Comparison of ENCODE assay signal across 15 cellular contexts in genomic region chr9:91094324-91095083, GRCh38.
DNase-seq lines count a peak whose midpoint lies in the region; ATAC-seq and TF ChIP-seq lines count a peak whose summit lies in the region.
"Had no signal": no experiment of that assay in that cellular context is flagged by ENCODE, and none has a peak within 500 bp of the region (broad histone marks: within the 10 kb centered on the region; RNA-seq: fewer than 3 reads in every experiment).

No MANE protein-coding gene starts in this region.

- H3K27me3 Mint-ChIP-seq in activated CD8-positive, alpha-beta T cell treated with anti-CD3 and anti-CD28 coated beads for 36 hours: no peaks in the 10 kb centered on the region
- H3K27me3 Mint-ChIP-seq in activated CD8-positive, alpha-beta T cell treated with anti-CD3 and anti-CD28 coated beads, Interleukin-2, amount 10 ng/mL, durations not matched to agents 7 days and 5 days (ENCODE audit: low read depth): no peaks in the 10 kb centered on the region
- H3K27me3 Mint-ChIP-seq in natural killer cell treated with Interleukin-12 subunit alpha and Interleukin-12 subunit beta and Interleukin-15 and Interleukin-18, amount 100 ng/mL, for 72 hours: no peaks in the 10 kb centered on the region
- no peaks in the 10 kb centered on the region for H3K27me3 Mint-ChIP-seq in natural killer cell (ENCODE audit: low read depth in 2 of 2)
- H3K27me3 Mint-ChIP-seq in activated T-helper 17 cell treated with anti-CD3 and anti-CD28 coated beads, Interleukin-2, amount 50 U/mL, for 72 hours: no peaks in the 10 kb centered on the region
- H3K27me3 Mint-ChIP-seq: B cell had no signal

- no peak for TF ChIP-seq CTCF in activated CD8-positive, alpha-beta T cell treated with anti-CD3 and anti-CD28 coated beads for 36 hours (IDR thresholded peaks at IDR 0.05)
- no peak for TF ChIP-seq CTCF in natural killer cell (IDR thresholded peaks at IDR 0.05)

- peaks cover 28% of the 10 kb centered on the region for H3K4me1 Mint-ChIP-seq in activated CD8-positive, alpha-beta T cell treated with anti-CD3 and anti-CD28 coated beads for 36 hours (ENCODE audit: low read depth)
- H3K4me1 Mint-ChIP-seq in activated CD8-positive, alpha-beta T cell treated with anti-CD3 and anti-CD28 coated beads, Interleukin-2, amount 10 ng/mL, durations not matched to agents 7 days and 5 days (ENCODE audit: low read depth): peaks cover 42% of the 10 kb centered on the region
- H3K4me1 Mint-ChIP-seq in natural killer cell treated with Interleukin-12 subunit alpha and Interleukin-12 subunit beta and Interleukin-15 and Interleukin-18, amount 100 ng/mL, for 72 hours (ENCODE audit: low read depth in 2 of 2): peaks cover 42 to 48% of the 10 kb centered on the region in 2 donors
- H3K4me1 Mint-ChIP-seq in natural killer cell: peaks cover 9 to 12% of the 10 kb centered on the region in 2 donors
- H3K4me1 Mint-ChIP-seq in activated T-helper 17 cell treated with anti-CD3 and anti-CD28 coated beads, Interleukin-2, amount 50 U/mL, for 72 hours: peaks cover 17% of the 10 kb centered on the region

- peaks cover 16% of the 10 kb centered on the region for H3K36me3 Mint-ChIP-seq in activated CD8-positive, alpha-beta T cell treated with anti-CD3 and anti-CD28 coated beads for 36 hours (ENCODE audit: low read depth)
- H3K36me3 Mint-ChIP-seq in activated CD8-positive, alpha-beta T cell treated with anti-CD3 and anti-CD28 coated beads, Interleukin-2, amount 10 ng/mL, durations not matched to agents 7 days and 5 days (ENCODE audit: low read depth): peaks cover 45% of the 10 kb centered on the region
- H3K36me3 Mint-ChIP-seq in natural killer cell treated with Interleukin-12 subunit alpha and Interleukin-12 subunit beta and Interleukin-15 and Interleukin-18, amount 100 ng/mL, for 72 hours: peaks cover 31% of the 10 kb centered on the region
- peaks cover 16% of the 10 kb centered on the region for H3K36me3 Mint-ChIP-seq in natural killer cell
- no peaks in the 10 kb centered on the region for H3K36me3 Mint-ChIP-seq in activated T-helper 17 cell treated with anti-CD3 and anti-CD28 coated beads, Interleukin-2, amount 50 U/mL, for 72 hours (ENCODE audit: low read depth)

- H3K9me3 Mint-ChIP-seq in activated CD8-positive, alpha-beta T cell treated with anti-CD3 and anti-CD28 coated beads for 36 hours: peaks cover 13% of the 10 kb centered on the region
- peaks cover 9% of the 10 kb centered on the region for H3K9me3 Mint-ChIP-seq in activated CD8-positive, alpha-beta T cell treated with anti-CD3 and anti-CD28 coated beads, Interleukin-2, amount 10 ng/mL, durations not matched to agents 7 days and 5 days (ENCODE audit: insufficient read depth)
- peaks cover 6% of the 10 kb centered on the region for H3K9me3 Mint-ChIP-seq in natural killer cell treated with Interleukin-12 subunit alpha and Interleukin-12 subunit beta and Interleukin-15 and Interleukin-18, amount 100 ng/mL, for 72 hours
- peaks cover 5% of the 10 kb centered on the region in 2 donors for H3K9me3 Mint-ChIP-seq in natural killer cell
- H3K9me3 Mint-ChIP-seq in activated T-helper 17 cell treated with anti-CD3 and anti-CD28 coated beads, Interleukin-2, amount 50 U/mL, for 72 hours: peaks cover 11% of the 10 kb centered on the region

- no peak overlapping the region for H3K4me3 Mint-ChIP-seq in activated CD8-positive, alpha-beta T cell treated with anti-CD3 and anti-CD28 coated beads for 36 hours
- H3K4me3 Mint-ChIP-seq in activated CD8-positive, alpha-beta T cell treated with anti-CD3 and anti-CD28 coated beads, Interleukin-2, amount 10 ng/mL, durations not matched to agents 7 days and 5 days: no peak overlapping the region
- peak overlapping the region; percentile 23 for H3K4me3 Mint-ChIP-seq in natural killer cell treated with Interleukin-12 subunit alpha and Interleukin-12 subunit beta and Interleukin-15 and Interleukin-18, amount 100 ng/mL, for 72 hours
- no peak overlapping the region for H3K4me3 Mint-ChIP-seq in natural killer cell
- H3K4me3 Mint-ChIP-seq in activated T-helper 17 cell treated with anti-CD3 and anti-CD28 coated beads, Interleukin-2, amount 50 U/mL, for 72 hours: peak overlapping the region; percentile 0
- H3K4me3 Mint-ChIP-seq: B cell; CD4-positive, alpha-beta T cell; H9 had no signal

- CTCF ChIA-PET in activated CD8-positive, alpha-beta T cell treated with anti-CD3 and anti-CD28 coated beads for 36 hours (lab: Charles Lee): interaction anchor here (1.1 kb wide), 1 partner anchor 27 kb away, joined by 3 read pairs; no protein-coding TSS in a partner anchor
- CTCF ChIA-PET in activated CD8-positive, alpha-beta T cell treated with anti-CD3 and anti-CD28 coated beads, Interleukin-2, amount 10 ng/mL, durations not matched to agents 7 days and 5 days (lab: Charles Lee): interaction anchor here (1.5 kb wide), 1 partner anchor 53 kb away, joined by 5 read pairs; no protein-coding TSS in a partner anchor

- POLR2A ChIA-PET in activated CD8-positive, alpha-beta T cell treated with anti-CD3 and anti-CD28 coated beads for 36 hours (lab: Charles Lee): interaction anchor here (0.9 kb wide), 2 partner anchors 23 to 326 kb away, joined by 3 read pairs; no protein-coding TSS in a partner anchor
- POLR2A ChIA-PET in activated CD8-positive, alpha-beta T cell treated with anti-CD3 and anti-CD28 coated beads, Interleukin-2, amount 10 ng/mL, durations not matched to agents 7 days and 5 days (lab: Charles Lee): interaction anchor here (1.2 kb wide), 1 partner anchor 69 kb away, joined by 4 read pairs; no protein-coding TSS in a partner anchor

- H3K27ac Mint-ChIP-seq in activated CD8-positive, alpha-beta T cell treated with anti-CD3 and anti-CD28 coated beads for 36 hours: peak overlapping the region; percentile 34
- no peak overlapping the region for H3K27ac Mint-ChIP-seq in activated CD8-positive, alpha-beta T cell treated with anti-CD3 and anti-CD28 coated beads, Interleukin-2, amount 10 ng/mL, durations not matched to agents 7 days and 5 days
- H3K27ac Mint-ChIP-seq in natural killer cell treated with Interleukin-12 subunit alpha and Interleukin-12 subunit beta and Interleukin-15 and Interleukin-18, amount 100 ng/mL, for 72 hours: peak overlapping the region; percentile 73 to 87
- H3K27ac Mint-ChIP-seq in natural killer cell: no peak overlapping the region
- peak overlapping the region; percentile 73 for H3K27ac Mint-ChIP-seq in activated T-helper 17 cell treated with anti-CD3 and anti-CD28 coated beads, Interleukin-2, amount 50 U/mL, for 72 hours
- H3K27ac Mint-ChIP-seq: B cell; CD4-positive, alpha-beta T cell; H9 had no signal

- no peak for DNase-seq in activated CD8-positive, alpha-beta T cell treated with anti-CD3 and anti-CD28 coated beads for 36 hours
- DNase-seq in activated CD8-positive, alpha-beta T cell treated with anti-CD3 and anti-CD28 coated beads, Interleukin-2, amount 10 ng/mL, durations not matched to agents 7 days and 5 days: no peak
- DNase-seq in natural killer cell treated with Interleukin-12 subunit alpha and Interleukin-12 subunit beta and Interleukin-15 and Interleukin-18, amount 100 ng/mL, for 72 hours (ENCODE audit: low spot score): no peak
- DNase-seq in natural killer cell (no peak), mesenteric fat pad (ENCODE audit: low spot score) (no peak), DMS79 treated with DMSO at 0.1 percent for 48 hours (lab: John Stamatoyannopoulos, UW) (no peak)
- DNase-seq: C1 segment of cervical spinal cord; Calu3; CD4-positive, alpha-beta T cell; DMS 273 treated with DMSO at 0.1 percent for 48 hours; GOT3; H9 had no signal

- peak; percentile 12 for ATAC-seq in activated CD8-positive, alpha-beta T cell treated with anti-CD3 and anti-CD28 coated beads for 36 hours
- ATAC-seq in activated CD8-positive, alpha-beta T cell treated with anti-CD3 and anti-CD28 coated beads, Interleukin-2, amount 10 ng/mL, durations not matched to agents 7 days and 5 days: no peak
- peak in 1 of 2 donors; percentile 74 for ATAC-seq in natural killer cell treated with Interleukin-12 subunit alpha and Interleukin-12 subunit beta and Interleukin-15 and Interleukin-18, amount 100 ng/mL, for 72 hours
- no peak for ATAC-seq in natural killer cell
- peak; percentile 70 for ATAC-seq in activated T-helper 17 cell treated with anti-CD3 and anti-CD28 coated beads, Interleukin-2, amount 50 U/mL, for 72 hours (replicated peaks)
- ATAC-seq: HepG2 had no signal

- intact Hi-C loops in activated CD8-positive, alpha-beta T cell treated with anti-CD3 and anti-CD28 coated beads for 36 hours (cut with micrococcal nuclease): no loop called here
- intact Hi-C loops in natural killer cell (cut with micrococcal nuclease): loop anchor here (5.0 to 10.0 kb wide), 2 partner anchors 270 to 338 kb away; partner anchors contain the start of gene AUH

Comparison
In these comparisons a context has a peak if more than half of its experiments do, and no peak if none do; other contexts are left out.
1. ATAC-seq: peak in activated CD8-positive, alpha-beta T cell treated with anti-CD3 and anti-CD28 coated beads for 36 hours (single experiment) and activated T-helper 17 cell treated with anti-CD3 and anti-CD28 coated beads, Interleukin-2, amount 50 U/mL, for 72 hours (single experiment); none in activated CD8-positive, alpha-beta T cell treated with anti-CD3 and anti-CD28 coated beads, Interleukin-2, amount 10 ng/mL, durations not matched to agents 7 days and 5 days (single experiment) and natural killer cell (0 of 3).
2. H3K27ac Mint-ChIP-seq: peak in activated CD8-positive, alpha-beta T cell treated with anti-CD3 and anti-CD28 coated beads for 36 hours (single experiment), natural killer cell treated with Interleukin-12 subunit alpha and Interleukin-12 subunit beta and Interleukin-15 and Interleukin-18, amount 100 ng/mL, for 72 hours (2 of 2) and activated T-helper 17 cell treated with anti-CD3 and anti-CD28 coated beads, Interleukin-2, amount 50 U/mL, for 72 hours (single experiment); none in activated CD8-positive, alpha-beta T cell treated with anti-CD3 and anti-CD28 coated beads, Interleukin-2, amount 10 ng/mL, durations not matched to agents 7 days and 5 days (single experiment) and natural killer cell (0 of 2).
3. H3K4me3 Mint-ChIP-seq: peak in natural killer cell treated with Interleukin-12 subunit alpha and Interleukin-12 subunit beta and Interleukin-15 and Interleukin-18, amount 100 ng/mL, for 72 hours (single experiment) and activated T-helper 17 cell treated with anti-CD3 and anti-CD28 coated beads, Interleukin-2, amount 50 U/mL, for 72 hours (single experiment); none in activated CD8-positive, alpha-beta T cell treated with anti-CD3 and anti-CD28 coated beads for 36 hours (single experiment), activated CD8-positive, alpha-beta T cell treated with anti-CD3 and anti-CD28 coated beads, Interleukin-2, amount 10 ng/mL, durations not matched to agents 7 days and 5 days (single experiment) and natural killer cell (single experiment).